In the genomic region with DNA sequence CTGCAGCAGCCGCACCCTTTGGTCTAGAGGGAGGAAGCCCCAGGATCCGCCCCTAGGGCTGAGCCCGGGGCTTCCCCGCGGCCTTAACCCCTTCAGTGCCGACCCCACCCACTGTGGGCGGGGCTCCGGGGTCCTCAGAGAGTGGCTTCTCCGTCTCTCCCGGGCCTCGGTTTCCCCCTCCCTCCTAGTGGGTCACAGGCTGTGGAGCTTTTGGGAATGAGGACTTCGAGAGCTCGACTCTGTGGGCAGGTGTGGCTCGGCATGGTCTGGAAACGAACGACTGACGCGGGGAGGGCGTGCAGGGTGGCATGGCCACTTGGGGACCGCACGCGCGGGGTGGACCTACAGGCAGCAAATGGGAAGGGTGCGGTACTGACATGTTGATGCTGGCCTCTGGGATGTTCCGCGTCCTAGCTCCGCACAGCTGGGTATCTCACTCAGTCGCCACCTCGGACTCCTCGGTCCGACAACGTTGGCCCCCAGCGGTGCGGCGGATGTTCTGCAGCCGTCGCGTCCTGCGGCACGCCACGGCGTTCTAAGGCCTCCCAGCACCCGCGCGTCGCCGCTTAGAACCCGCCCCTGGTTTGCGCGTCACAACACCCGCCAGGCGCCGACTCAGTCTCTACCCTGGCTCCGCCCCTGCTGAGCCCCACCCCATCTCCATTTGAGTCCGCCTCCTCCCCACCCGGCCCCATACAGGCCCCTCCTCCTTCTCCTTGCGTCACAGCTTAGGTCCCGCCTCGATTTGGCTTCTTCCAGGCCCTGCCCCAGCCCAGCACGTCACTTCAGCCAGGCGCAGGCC, we compare ENCODE assay signal across 8 cellular contexts. TPM values are rescaled to one million over a fixed set of nuclear protein-coding genes. Genes with fewer than 3 reads are reported as not detected.
DNase-seq lines count a peak whose midpoint lies in the region; ATAC-seq and TF ChIP-seq lines count a peak whose summit lies in the region.

A gene with protein sequence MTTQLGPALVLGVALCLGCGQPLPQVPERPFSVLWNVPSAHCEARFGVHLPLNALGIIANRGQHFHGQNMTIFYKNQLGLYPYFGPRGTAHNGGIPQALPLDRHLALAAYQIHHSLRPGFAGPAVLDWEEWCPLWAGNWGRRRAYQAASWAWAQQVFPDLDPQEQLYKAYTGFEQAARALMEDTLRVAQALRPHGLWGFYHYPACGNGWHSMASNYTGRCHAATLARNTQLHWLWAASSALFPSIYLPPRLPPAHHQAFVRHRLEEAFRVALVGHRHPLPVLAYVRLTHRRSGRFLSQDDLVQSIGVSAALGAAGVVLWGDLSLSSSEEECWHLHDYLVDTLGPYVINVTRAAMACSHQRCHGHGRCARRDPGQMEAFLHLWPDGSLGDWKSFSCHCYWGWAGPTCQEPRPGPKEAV (minus strand): TSS at position 570 of the 802 bp plus-strand sequence. CDS start 3,803 bp downstream, outside the sequence.
A gene with protein sequence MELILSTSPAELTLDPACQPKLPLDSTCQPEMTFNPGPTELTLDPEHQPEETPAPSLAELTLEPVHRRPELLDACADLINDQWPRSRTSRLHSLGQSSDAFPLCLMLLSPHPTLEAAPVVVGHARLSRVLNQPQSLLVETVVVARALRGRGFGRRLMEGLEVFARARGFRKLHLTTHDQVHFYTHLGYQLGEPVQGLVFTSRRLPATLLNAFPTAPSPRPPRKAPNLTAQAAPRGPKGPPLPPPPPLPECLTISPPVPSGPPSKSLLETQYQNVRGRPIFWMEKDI (minus strand): TSS at position 570 of the 802 bp plus-strand sequence. CDS start 1,942 bp downstream, outside the sequence.

- H3K9me2 ChIP-seq in GM23248 (ENCODE audit: insufficient read depth), result no peaks in the 10 kb centered on the region

- no peaks in the 10 kb centered on the region for H3K9me3 Mint-ChIP-seq in activated T-helper 17 cell treated with anti-CD3 and anti-CD28 coated beads, Interleukin-2, amount 50 U/mL, for 72 hours
- no peaks in the 10 kb centered on the region for H3K9me3 Mint-ChIP-seq in natural killer cell treated with Interleukin-12 subunit alpha and Interleukin-12 subunit beta and Interleukin-15 and Interleukin-18, amount 100 ng/mL, for 72 hours

- no peaks in the 10 kb centered on the region for H3K36me3 ChIP-seq in GM23248 (ENCODE audit: low read depth)

- H3K9ac ChIP-seq in GM23248, result peak within 1 kb of the TSS; percentile 93

- peaks cover 8% of the 10 kb centered on the region for H3K4me1 Mint-ChIP-seq in activated T-helper 17 cell treated with anti-CD3 and anti-CD28 coated beads, Interleukin-2, amount 50 U/mL, for 72 hours
- H3K4me1 Mint-ChIP-seq in natural killer cell treated with Interleukin-12 subunit alpha and Interleukin-12 subunit beta and Interleukin-15 and Interleukin-18, amount 100 ng/mL, for 72 hours (ENCODE audit: low read depth in 2 of 2), result peaks cover 19 to 21% of the 10 kb centered on the region in 2 donors

- H4K20me1 ChIP-seq in GM23248 (ENCODE audit: insufficient read depth), result no peaks in the 10 kb centered on the region

- peak; percentile 90 for ATAC-seq in activated T-helper 17 cell treated with anti-CD3 and anti-CD28 coated beads, Interleukin-2, amount 50 U/mL, for 72 hours (replicated peaks)
- ATAC-seq in natural killer cell treated with Interleukin-12 subunit alpha and Interleukin-12 subunit beta and Interleukin-15 and Interleukin-18, amount 100 ng/mL, for 72 hours, result peak; percentile 94 to 96
- ATAC-seq in stimulated activated naive CD8-positive, alpha-beta T cell treated with anti-CD3 and anti-CD28 coated beads, Interleukin-15, Interleukin-2, amounts not matched to agents 100 U/mL and 50 U/mL, for 24 hours, result peak; percentile 87

- H3K4me3 Mint-ChIP-seq in activated T-helper 17 cell treated with anti-CD3 and anti-CD28 coated beads, Interleukin-2, amount 50 U/mL, for 72 hours, result peak within 1 kb of the TSS; percentile 98
- peak within 1 kb of the TSS; percentile 95 for H3K4me3 Mint-ChIP-seq in natural killer cell treated with Interleukin-12 subunit alpha and Interleukin-12 subunit beta and Interleukin-15 and Interleukin-18, amount 100 ng/mL, for 72 hours

- H3K27me3 ChIP-seq in GM23248 (replicated peaks; ENCODE audit: insufficient read depth), result no peaks in the 10 kb centered on the region

- peak; percentile 0 for TF ChIP-seq CTCF in fibroblast of mammary gland (conservative IDR thresholded peaks at IDR 0.05; ENCODE audit: control insufficient read depth, insufficient read depth, low read depth, low read length)

- DNase-seq in EH (ENCODE audit: low read depth) (peak; percentile 100), GM23248 (peak; percentile 100), Kasumi-1 (lab: John Stamatoyannopoulos, UW) (peak; percentile 97 to 98), RPMI8226 (peak; percentile 99), fibroblast of mammary gland (ENCODE audit: low read depth) (peak; percentile 99)
- peak; percentile 98 for DNase-seq in natural killer cell treated with Interleukin-12 subunit alpha and Interleukin-12 subunit beta and Interleukin-15 and Interleukin-18, amount 100 ng/mL, for 72 hours (ENCODE audit: low spot score)
- DNase-seq in stimulated activated naive CD8-positive, alpha-beta T cell treated with anti-CD3 and anti-CD28 coated beads, Interleukin-15, Interleukin-2, amounts not matched to agents 100 U/mL and 50 U/mL, for 24 hours, result peak; percentile 99

- H3K4me1 ChIP-seq in GM23248 (ENCODE audit: insufficient read depth), result peaks cover 11% of the 10 kb centered on the region

- peak within 1 kb of the TSS; percentile 94 for H3K27ac Mint-ChIP-seq in activated T-helper 17 cell treated with anti-CD3 and anti-CD28 coated beads, Interleukin-2, amount 50 U/mL, for 72 hours
- H3K27ac Mint-ChIP-seq in natural killer cell treated with Interleukin-12 subunit alpha and Interleukin-12 subunit beta and Interleukin-15 and Interleukin-18, amount 100 ng/mL, for 72 hours, result peak within 1 kb of the TSS; percentile 92 to 93

- H3K27me3 Mint-ChIP-seq in activated T-helper 17 cell treated with anti-CD3 and anti-CD28 coated beads, Interleukin-2, amount 50 U/mL, for 72 hours, result no peaks in the 10 kb centered on the region
- no peaks in the 10 kb centered on the region for H3K27me3 Mint-ChIP-seq in natural killer cell treated with Interleukin-12 subunit alpha and Interleukin-12 subunit beta and Interleukin-15 and Interleukin-18, amount 100 ng/mL, for 72 hours

- H3K4me2 ChIP-seq in GM23248 (ENCODE audit: unreplicated experiment), result peak within 1 kb of the TSS; percentile 94

- in situ Hi-C loops in GM23248 (cut with MboI), result no loop called here

- no peaks in the 10 kb centered on the region for H3K79me2 ChIP-seq in GM23248 (ENCODE audit: insufficient read depth)

- H2AFZ ChIP-seq in GM23248, result peak within 1 kb of the TSS; percentile 94

- H3K27ac ChIP-seq in GM23248, result peak within 1 kb of the TSS; percentile 89

- H3K4me3 ChIP-seq in GM23248 (peak within 1 kb of the TSS; percentile 90), fibroblast of mammary gland (ENCODE audit: control insufficient read depth, low read depth, low read length) (peak within 1 kb of the TSS; percentile 86)

- H3K36me3 Mint-ChIP-seq in activated T-helper 17 cell treated with anti-CD3 and anti-CD28 coated beads, Interleukin-2, amount 50 U/mL, for 72 hours (ENCODE audit: low read depth), result no peaks in the 10 kb centered on the region
- no peaks in the 10 kb centered on the region for H3K36me3 Mint-ChIP-seq in natural killer cell treated with Interleukin-12 subunit alpha and Interleukin-12 subunit beta and Interleukin-15 and Interleukin-18, amount 100 ng/mL, for 72 hours

- H3K9me3 ChIP-seq in GM23248 (ENCODE audit: low read depth), result no peaks in the 10 kb centered on the region

- 1% methylated on average over 50 to 51 of the region's 61 CpGs for WGBS in GM23248 (ENCODE audit: low coverage in 1 of 2, low lambda C conversion rate in 2 of 2, missing lambda C conversion rate in 2 of 2), 2 experiments

- H3F3A ChIP-seq in GM23248 (ENCODE audit: insufficient read depth), result peaks cover 11% of the 10 kb centered on the region

RNA-seq across cellular contexts. Expression of the first gene that starts in this region (rescaled TPM):
- total RNA-seq in GM23248 (2014; rRNA removed; shearing (Covaris generic)), result 3.0 and 9.6 TPM in 2 replicates
- 5.7 and 7.6 TPM in 2 replicates for polyA plus RNA-seq in GM23248 (2016; fragmentation: Nextera tagmentation; extraction: Ambion mirVana)
- total RNA-seq in activated T-helper 17 cell treated with anti-CD3 and anti-CD28 coated beads, Interleukin-2, amount 50 U/mL, for 72 hours, result 10 to 100 TPM; 12.2 to 13.0 TPM
- total RNA-seq in natural killer cell treated with Interleukin-12 subunit alpha and Interleukin-12 subunit beta and Interleukin-15 and Interleukin-18, amount 100 ng/mL, for 72 hours, result 1 to 10 TPM; 5.5 to 5.6 TPM

RNA-seq across cellular contexts. Expression of the second gene that starts in this region (rescaled TPM):
- 7.8 and 10.2 TPM in 2 replicates for total RNA-seq in GM23248 (2014; rRNA removed; shearing (Covaris generic))
- polyA plus RNA-seq in GM23248 (2016; fragmentation: Nextera tagmentation; extraction: Ambion mirVana), result 10.8 and 11.1 TPM in 2 replicates
- 10 to 100 TPM; 24.4 to 37.8 TPM for total RNA-seq in activated T-helper 17 cell treated with anti-CD3 and anti-CD28 coated beads, Interleukin-2, amount 50 U/mL, for 72 hours
- total RNA-seq in natural killer cell treated with Interleukin-12 subunit alpha and Interleukin-12 subunit beta and Interleukin-15 and Interleukin-18, amount 100 ng/mL, for 72 hours, result 10 to 100 TPM; 13.2 to 15.7 TPM

Comparison
In these comparisons a context has a peak if more than half of its experiments do, and no peak if none do; other contexts are left out.
1. Peak in every context shown above with its lines: DNase-seq, ATAC-seq, H3K4me3 ChIP-seq and H3K27ac ChIP-seq.